Comparison of ENCODE assay signal across 33 cellular contexts in the genomic region with DNA sequence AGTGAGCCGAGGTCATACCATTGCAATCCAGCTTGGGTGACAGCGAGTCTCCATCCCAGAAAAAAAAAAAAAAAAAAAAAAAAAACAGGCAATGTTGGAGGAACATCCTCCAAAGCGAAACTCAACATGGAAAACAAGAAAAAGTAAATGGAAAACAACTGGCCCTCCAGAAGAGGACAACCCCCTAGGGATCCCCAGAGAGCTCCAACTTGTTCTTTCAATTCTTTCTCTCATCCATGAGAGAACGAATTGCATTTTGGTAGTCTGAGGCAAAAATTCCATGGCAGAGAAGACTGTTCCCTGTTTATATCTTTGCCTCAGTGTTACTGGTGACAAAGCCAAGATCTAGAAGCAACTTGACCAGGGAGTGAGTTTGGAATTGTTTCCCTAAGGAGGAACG. TPM values are rescaled to one million over a fixed set of nuclear protein-coding genes. Genes with fewer than 3 reads are reported as not detected.
"Had no signal": no experiment of that assay in that cellular context is flagged by ENCODE, and none has a peak within 500 bp of the region (broad histone marks: within the 10 kb centered on the region; RNA-seq: fewer than 3 reads in every experiment).

No MANE protein-coding gene starts in this region.

- ATAC-seq: activated CD4-positive, alpha-beta T cell treated with anti-CD3 and anti-CD28 coated beads for 36 hours; activated CD8-positive, alpha-beta memory T cell treated with anti-CD3 and anti-CD28 coated beads, Interleukin-2, amount 10 ng/mL, durations not matched to agents 7 days and 5 days; activated CD8-positive, alpha-beta T cell treated with anti-CD3 and anti-CD28 coated beads, Interleukin-2, amount 10 ng/mL, durations not matched to agents 7 days and 5 days; activated naive CD8-positive, alpha-beta T cell treated with anti-CD3 and anti-CD28 coated beads, Interleukin-2, amount 50 U/mL, for 24 hours; esophagus mucosa had no signal

- H3K36me3 Mint-ChIP-seq: activated CD4-positive, alpha-beta memory T cell treated with anti-CD3 and anti-CD28 coated beads for 36 hours; activated CD8-positive, alpha-beta memory T cell treated with anti-CD3 and anti-CD28 coated beads, Interleukin-2, amount 10 ng/mL, durations not matched to agents 7 days and 5 days; activated naive CD4-positive, alpha-beta T cell treated with anti-CD3 and anti-CD28 coated beads, Interleukin-2, amount 50 U/mL, for 24 hours; activated naive CD8-positive, alpha-beta T cell treated with anti-CD3 and anti-CD28 coated beads for 36 hours had no signal

- H3K4me1 Mint-ChIP-seq: activated CD4-positive, alpha-beta T cell treated with anti-CD3 and anti-CD28 coated beads for 36 hours; activated CD4-positive, alpha-beta T cell treated with anti-CD3 and anti-CD28 coated beads, Interleukin-2, amount 10 ng/mL, durations not matched to agents 24 days and 14 days; activated CD8-positive, alpha-beta memory T cell treated with anti-CD3 and anti-CD28 coated beads, Interleukin-2, amount 10 ng/mL, durations not matched to agents 7 days and 5 days; activated naive CD4-positive, alpha-beta T cell treated with anti-CD3 and anti-CD28 coated beads, Interleukin-2, amount 50 U/mL, for 24 hours; activated naive CD8-positive, alpha-beta T cell treated with anti-CD3 and anti-CD28 coated beads for 36 hours; activated naive CD8-positive, alpha-beta T cell treated with anti-CD3 and anti-CD28 coated beads, Interleukin-2, amount 50 U/mL, for 24 hours; central memory CD8-positive, alpha-beta T cell; endodermal cell had no signal

- H3K9me3 ChIP-seq: adrenal gland, breast epithelium had no signal

- H3K9me3 Mint-ChIP-seq: activated CD4-positive, alpha-beta memory T cell treated with anti-CD3 and anti-CD28 coated beads for 36 hours; activated CD4-positive, alpha-beta T cell treated with anti-CD3 and anti-CD28 coated beads, Interleukin-2, amount 10 ng/mL, durations not matched to agents 24 days and 14 days; activated naive CD4-positive, alpha-beta T cell treated with anti-CD3 and anti-CD28 coated beads for 36 hours; activated naive CD4-positive, alpha-beta T cell treated with anti-CD3 and anti-CD28 coated beads, Interleukin-2, amount 50 U/mL, for 24 hours; activated naive CD8-positive, alpha-beta T cell treated with anti-CD3 and anti-CD28 coated beads for 36 hours; activated naive CD8-positive, alpha-beta T cell treated with anti-CD3 and anti-CD28 coated beads, Interleukin-2, amount 50 U/mL, for 24 hours; activated T-helper 1 cell treated with anti-CD3 and anti-CD28 coated beads, Interleukin-12 subunit alpha, Interleukin-12 subunit beta, Interleukin-2, Interleukin-4 antibody, amounts not matched to agents 30 ng/mL and 10 ng/mL and 1 ng/mL, durations not matched to agents 14 hours and 24 hours and 36 hours; activated T-helper 2 cell treated with anti-CD3 and anti-CD28 coated beads, Interferon-gamma antibody, Interleukin-2, Interleukin-4, amounts not matched to agents 10 μg/mL and 5 μg/mL and 100 μg/mL, durations not matched to agents 14 hours and 24 hours and 36 hours; central memory CD8-positive, alpha-beta T cell; dendritic cell treated with granulocyte-macrophage colony-stimulating factor and Interleukin-4, amounts not matched to agents 40 ng/mL and 50 ng/mL, for 4 days had no signal

- H3K27ac Mint-ChIP-seq: activated CD4-positive, alpha-beta memory T cell treated with anti-CD3 and anti-CD28 coated beads for 36 hours; activated CD4-positive, alpha-beta T cell treated with anti-CD3 and anti-CD28 coated beads for 36 hours; activated CD4-positive, alpha-beta T cell treated with anti-CD3 and anti-CD28 coated beads, Interleukin-2, amount 10 ng/mL, durations not matched to agents 24 days and 14 days; activated CD8-positive, alpha-beta memory T cell treated with anti-CD3 and anti-CD28 coated beads, Interleukin-2, amount 10 ng/mL, durations not matched to agents 7 days and 5 days; activated CD8-positive, alpha-beta T cell treated with anti-CD3 and anti-CD28 coated beads, Interleukin-2, amount 10 ng/mL, durations not matched to agents 7 days and 5 days; activated naive CD4-positive, alpha-beta T cell treated with anti-CD3 and anti-CD28 coated beads for 36 hours; activated naive CD4-positive, alpha-beta T cell treated with anti-CD3 and anti-CD28 coated beads, Interleukin-2, amount 50 U/mL, for 24 hours; activated naive CD8-positive, alpha-beta T cell treated with anti-CD3 and anti-CD28 coated beads for 36 hours; activated naive CD8-positive, alpha-beta T cell treated with anti-CD3 and anti-CD28 coated beads, Interleukin-2, amount 50 U/mL, for 24 hours; activated T-helper 1 cell treated with anti-CD3 and anti-CD28 coated beads, Interleukin-12 subunit alpha, Interleukin-12 subunit beta, Interleukin-2, Interleukin-4 antibody, amounts not matched to agents 30 ng/mL and 10 ng/mL and 1 ng/mL, durations not matched to agents 14 hours and 24 hours and 36 hours; activated T-helper 2 cell treated with anti-CD3 and anti-CD28 coated beads, Interferon-gamma antibody, Interleukin-2, Interleukin-4, amounts not matched to agents 10 μg/mL and 5 μg/mL and 100 μg/mL, durations not matched to agents 14 hours and 24 hours and 36 hours; brain; dendritic cell treated with granulocyte-macrophage colony-stimulating factor and Interleukin-4, amounts not matched to agents 40 ng/mL and 50 ng/mL, for 4 days; endodermal cell had no signal

- H3K27ac ChIP-seq: adrenal gland, breast epithelium, cardiac muscle cell, coronary artery, dorsolateral prefrontal cortex had no signal

- FAIRE-seq: frontal cortex had no signal

- H3K4me1 ChIP-seq: adrenal gland, breast epithelium had no signal

- H3K4me3 ChIP-seq: adrenal gland, breast epithelium, cardiac muscle cell, coronary artery, dorsolateral prefrontal cortex had no signal

- H3K27me3 ChIP-seq: cardiac muscle cell had no signal

- DNase-seq: activated CD4-positive, alpha-beta memory T cell treated with anti-CD3 and anti-CD28 coated beads for 36 hours; activated CD4-positive, alpha-beta T cell treated with anti-CD3 and anti-CD28 coated beads for 36 hours; activated CD4-positive, alpha-beta T cell treated with anti-CD3 and anti-CD28 coated beads, Interleukin-2, amount 10 ng/mL, durations not matched to agents 24 days and 14 days; activated CD4-positive, CD25-positive, alpha-beta regulatory T cell; activated CD4-positive, CD25-positive, alpha-beta regulatory T cell treated with anti-CD3 and anti-CD28 coated beads, Interleukin-2, amount 50 U/mL, for 72 hours; activated CD8-positive, alpha-beta memory T cell treated with anti-CD3 and anti-CD28 coated beads, Interleukin-2, amount 10 ng/mL, durations not matched to agents 7 days and 5 days; activated CD8-positive, alpha-beta memory T cell treated with anti-CD3 and anti-CD28 coated beads, Interleukin-2, amount 50 U/mL, for 4 hours; activated CD8-positive, alpha-beta T cell treated with anti-CD3 and anti-CD28 coated beads, Interleukin-2, amount 10 ng/mL, durations not matched to agents 7 days and 5 days; activated effector memory CD4-positive, alpha-beta T cell treated with anti-CD3 and anti-CD28 coated beads, Interleukin-2, amount 50 U/mL, for 16 hours; activated naive CD4-positive, alpha-beta T cell treated with anti-CD3 and anti-CD28 coated beads for 36 hours; activated naive CD8-positive, alpha-beta T cell treated with anti-CD3 and anti-CD28 coated beads for 36 hours; activated naive CD8-positive, alpha-beta T cell treated with anti-CD3 and anti-CD28 coated beads, Interleukin-2, amount 50 U/mL, for 24 hours; activated T-cell treated with anti-CD3 and anti-CD28 coated beads, Interleukin-2, amount 50 U/mL, for 1 hour; activated T-cell treated with anti-CD3 and anti-CD28 coated beads, Interleukin-2, amount 50 U/mL, for 48 hours; adrenal gland; amygdala; aorta; dorsolateral prefrontal cortex; effector memory CD4-positive, alpha-beta T cell; endodermal cell; foreskin fibroblast; T-helper 2 cell had no signal

- H3K4me3 Mint-ChIP-seq: activated CD4-positive, alpha-beta memory T cell treated with anti-CD3 and anti-CD28 coated beads for 36 hours; activated CD4-positive, alpha-beta T cell treated with anti-CD3 and anti-CD28 coated beads for 36 hours; activated CD4-positive, alpha-beta T cell treated with anti-CD3 and anti-CD28 coated beads, Interleukin-2, amount 10 ng/mL, durations not matched to agents 24 days and 14 days; activated CD8-positive, alpha-beta memory T cell treated with anti-CD3 and anti-CD28 coated beads, Interleukin-2, amount 10 ng/mL, durations not matched to agents 7 days and 5 days; activated CD8-positive, alpha-beta T cell treated with anti-CD3 and anti-CD28 coated beads, Interleukin-2, amount 10 ng/mL, durations not matched to agents 7 days and 5 days; activated naive CD4-positive, alpha-beta T cell treated with anti-CD3 and anti-CD28 coated beads for 36 hours; activated naive CD4-positive, alpha-beta T cell treated with anti-CD3 and anti-CD28 coated beads, Interleukin-2, amount 50 U/mL, for 24 hours; activated naive CD8-positive, alpha-beta T cell treated with anti-CD3 and anti-CD28 coated beads for 36 hours; activated naive CD8-positive, alpha-beta T cell treated with anti-CD3 and anti-CD28 coated beads, Interleukin-2, amount 50 U/mL, for 24 hours; activated T-helper 1 cell treated with anti-CD3 and anti-CD28 coated beads, Interleukin-12 subunit alpha, Interleukin-12 subunit beta, Interleukin-2, Interleukin-4 antibody, amounts not matched to agents 30 ng/mL and 10 ng/mL and 1 ng/mL, durations not matched to agents 14 hours and 24 hours and 36 hours; brain; central memory CD8-positive, alpha-beta T cell; dendritic cell treated with granulocyte-macrophage colony-stimulating factor and Interleukin-4, amounts not matched to agents 40 ng/mL and 50 ng/mL, for 4 days; endodermal cell had no signal

- H3K36me3 ChIP-seq: adrenal gland, breast epithelium, cardiac muscle cell had no signal

- H3K27me3 Mint-ChIP-seq: activated CD4-positive, alpha-beta T cell treated with anti-CD3 and anti-CD28 coated beads, Interleukin-2, amount 10 ng/mL, durations not matched to agents 24 days and 14 days; activated CD8-positive, alpha-beta memory T cell treated with anti-CD3 and anti-CD28 coated beads, Interleukin-2, amount 10 ng/mL, durations not matched to agents 7 days and 5 days; brain; dendritic cell treated with granulocyte-macrophage colony-stimulating factor and Interleukin-4, amounts not matched to agents 40 ng/mL and 50 ng/mL, for 4 days had no signal

RNA-seq across cellular contexts. Expression of a gene that starts 49.8 kb away (rescaled TPM):
- total RNA-seq: activated naive CD4-positive, alpha-beta T cell treated with anti-CD3 and anti-CD28 coated beads for 36 hours; activated naive CD8-positive, alpha-beta T cell treated with anti-CD3 and anti-CD28 coated beads for 36 hours had no signal
